In genomic region chr19:1490020-1490310, GRCh38 we compare ENCODE assay signal across 10 cellular contexts. TPM values are rescaled to one million over a fixed set of nuclear protein-coding genes. Genes with fewer than 3 reads are reported as not detected.
DNase-seq lines count a peak whose midpoint lies in the region; ATAC-seq, FAIRE-seq and TF ChIP-seq lines count a peak whose summit lies in the region.
"Had no signal": no experiment of that assay in that cellular context is flagged by ENCODE, and none has a peak within 500 bp of the region (broad histone marks: within the 10 kb centered on the region; RNA-seq: fewer than 3 reads in every experiment).

No MANE protein-coding gene starts in this region.

- peaks cover 21% of the 10 kb centered on the region for H3K36me3 Mint-ChIP-seq in Calu3 (ENCODE audit: insufficient read depth, unreplicated experiment)

- peak; percentile 17 for TF ChIP-seq POLR2A in erythroblast (IDR thresholded peaks at IDR 0.05; ENCODE audit: low read length)

- H3K9me3 ChIP-seq in NT2/D1 (ENCODE audit: insufficient read depth, low read length): no peaks in the 10 kb centered on the region
- H3K9me3 ChIP-seq in pancreas: no peaks in the 10 kb centered on the region

- H3K4me3 ChIP-seq in NT2/D1 (ENCODE audit: insufficient read length, low read depth): peak overlapping the region; percentile 61
- peak overlapping the region; percentile 34 to 63 (median 39) for H3K4me3 ChIP-seq in pancreas

- no peaks in the 10 kb centered on the region for H3K36me3 ChIP-seq in NT2/D1 (ENCODE audit: insufficient read depth, insufficient read length, low read length)
- no peaks in the 10 kb centered on the region for H3K36me3 ChIP-seq in pancreas

- H3K27me3 Mint-ChIP-seq in Calu3 (ENCODE audit: unreplicated experiment): no peaks in the 10 kb centered on the region

- CTCF ChIA-PET in Calu3 (lab: Charles Lee): no interaction called here

- BruUV-seq in Calu3 (replicated peaks; lab: Mats Ljungman, UMichigan): no TSS peak

- H3K27ac ChIP-seq in pancreas: peak overlapping the region; percentile 14 to 79 (median 64)

- peaks cover 14% of the 10 kb centered on the region for H3K4me1 Mint-ChIP-seq in Calu3 (ENCODE audit: low read depth, unreplicated experiment)

- intact Hi-C loops in Calu3 (cut with micrococcal nuclease; ENCODE audit: unreplicated experiment): no loop called here
- intact Hi-C loops in pancreas (cut with DNase I): no loop called here

- H3K27me3 ChIP-seq in NT2/D1 (ENCODE audit: insufficient read depth, insufficient read length) (peaks cover 11% of the 10 kb centered on the region), pancreas (no peaks in the 10 kb centered on the region)

- H3K4me3 Mint-ChIP-seq in Calu3 (ENCODE audit: low read depth, unreplicated experiment): peak overlapping the region; percentile 76

- WGBS in pancreas, 2 donors: 1% methylated on average over 13 to 15 of the region's 15 CpGs

- no peak for FAIRE-seq in pancreas (lab: Jason Lieb, UNC)

- DNase-seq in Calu3: no peak
- no peak for DNase-seq in NT2/D1 (ENCODE audit: low read depth, low spot score)
- DNase-seq in erythroblast (lab: John Stamatoyannopoulos, UW): no peak
- no peak for DNase-seq in pancreas
- DNase-seq in NCI-H524 treated with DMSO at 0.1 percent for 48 hours (lab: John Stamatoyannopoulos, UW): no peak
- DNase-seq in stimulated activated naive CD4-positive, alpha-beta T cell (lab: John Stamatoyannopoulos, UW): no peak
- no peak for DNase-seq in NCI-H1105 (lab: John Stamatoyannopoulos, UW)

- H3K9me3 Mint-ChIP-seq in Calu3 (ENCODE audit: low read depth, unreplicated experiment): no peaks in the 10 kb centered on the region

- TF ChIP-seq CTCF in Calu3 (IDR thresholded peaks at IDR 0.05; ENCODE audit: unreplicated experiment): no peak
- TF ChIP-seq CTCF in pancreas (IDR thresholded peaks at IDR 0.05): no peak

- peak overlapping the region; percentile 63 for H3K9ac ChIP-seq in NT2/D1 (ENCODE audit: insufficient read length, low read depth)

- ATAC-seq in pancreas (no peak), GM21576 (IDR thresholded peaks at IDR 0.05; ENCODE audit: unreplicated experiment) (no peak)

- H3K27ac Mint-ChIP-seq in Calu3 (ENCODE audit: unreplicated experiment): no peak overlapping the region

- peaks cover 21% of the 10 kb centered on the region for H3K4me1 ChIP-seq in NT2/D1 (ENCODE audit: insufficient read depth, insufficient read length)
- H3K4me1 ChIP-seq in pancreas: peaks cover 0 to 24% (median 12%) of the 10 kb centered on the region in 3 donors

RNA-seq across cellular contexts. Expression of gene PCSK4, which starts 0.2 kb away (rescaled TPM):
- total RNA-seq in Calu3 (2022): 4.5 and 5.5 TPM in 2 replicates
- 1 to 10 TPM; 1.5 to 2.7 (median 2.3) TPM for total RNA-seq in pancreas
- 10 to 100 TPM in 1 of 2 donors, 1 to 10 TPM in 1; 9.9 to 11.5 TPM for polyA plus RNA-seq in pancreas

RNA-seq across cellular contexts. Expression of gene REEP6, which starts 1.0 kb away (rescaled TPM):
- total RNA-seq in Calu3 (2022) (13.9 and 16.2 TPM in 2 replicates), pancreas (10 to 100 TPM; 12.6 to 22.0 (median 16.9) TPM)
- 10 to 100 TPM; 14.5 to 24.1 TPM for polyA plus RNA-seq in pancreas

RNA-seq across cellular contexts. Expression of gene C19orf25, which starts 10.9 kb away (rescaled TPM):
- total RNA-seq in Calu3 (2022) (33.7 and 33.8 TPM in 2 replicates), pancreas (10 to 100 TPM; 10.7 to 19.3 (median 13.4) TPM)
- 10 to 100 TPM; 21.5 to 39.0 TPM for polyA plus RNA-seq in pancreas

RNA-seq across cellular contexts. Expression of gene ADAMTSL5, which starts 22.9 kb away (rescaled TPM):
- total RNA-seq in Calu3 (2022) (9.5 and 9.6 TPM in 2 replicates), pancreas (1 to 10 TPM in 2 of 6 donors, under 1 TPM in 4; 0.23 to 4.0 (median 0.72) TPM)
- under 1 TPM; 0.52 to 0.53 TPM for polyA plus RNA-seq in pancreas

RNA-seq across cellular contexts. Expression of gene PLK5, which starts 33.9 kb away (rescaled TPM):
- not detected in 2 replicates for total RNA-seq in Calu3 (2022)
- total RNA-seq in pancreas: not detected
- under 1 TPM; 0.11 to 0.23 TPM for polyA plus RNA-seq in pancreas
- total RNA-seq: renal cortical epithelial cell, SK-MEL-5 had no signal
